In the genomic region with DNA sequence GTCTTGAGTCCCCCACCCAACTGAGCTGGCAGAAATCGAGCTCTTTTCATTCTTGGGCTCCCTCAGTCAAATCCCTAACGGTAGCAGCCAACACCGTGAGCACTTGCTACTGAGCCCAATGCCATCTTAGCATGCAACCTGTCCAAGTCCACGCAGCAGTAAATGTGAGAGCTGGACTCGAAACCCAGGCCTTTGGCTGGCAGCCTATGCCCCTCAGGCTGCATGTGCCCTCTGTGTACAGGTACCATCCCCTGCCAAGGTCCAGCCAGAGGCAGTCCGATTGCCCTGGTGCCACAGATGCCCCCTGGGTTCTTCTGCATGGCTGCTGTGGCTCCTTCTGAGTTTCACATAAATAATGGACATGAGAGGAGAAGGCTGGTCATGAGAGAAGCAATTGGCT, we compare ENCODE assay signal across 1 cellular context.
TF ChIP-seq lines count a peak whose summit lies in the region.

No MANE protein-coding gene starts in this region.

TF ChIP-seq in SK-N-SH treated with all-trans-retinoic acid at 6 μM for 48 hours, 23 proteins besides CTCF, POLR2A, EP300 and RAD21 (continued from another document):
- no peak for TF ChIP-seq TSHZ2 (CRISPR knock-in tag; IDR thresholded peaks at IDR 0.05)
- TF ChIP-seq PPARA (CRISPR knock-in tag; IDR thresholded peaks at IDR 0.05; ENCODE audit: borderline replicate concordance), result no peak
- no peak for TF ChIP-seq ZNF565 (CRISPR knock-in tag; conservative IDR thresholded peaks at IDR 0.05; ENCODE audit: low read depth)
- TF ChIP-seq ZC3H10 (CRISPR knock-in tag; IDR thresholded peaks at IDR 0.05), result no peak
